In genomic region chr1:151368000-151368744, GRCh38 we compare ENCODE assay signal across 25 cellular contexts. TPM values are rescaled to one million over a fixed set of nuclear protein-coding genes. Genes with fewer than 3 reads are reported as not detected.
DNase-seq lines count a peak whose midpoint lies in the region; ATAC-seq, FAIRE-seq and TF ChIP-seq lines count a peak whose summit lies in the region.
"Had no signal": no experiment of that assay in that cellular context is flagged by ENCODE, and none has a peak within 500 bp of the region (broad histone marks: within the 10 kb centered on the region; RNA-seq: fewer than 3 reads in every experiment).

No MANE protein-coding gene starts in this region.

- 33% methylated on average over 6 of the region's 6 CpGs for WGBS in liver
- WGBS in HepG2 (ENCODE audit: low lambda C conversion rate): 96% methylated on average over 6 of the region's 6 CpGs
- 26 to 32% (median 27%) methylated on average over 6 of the region's 6 CpGs for WGBS in ovary, 3 donors

- peak overlapping the region; percentile 47 to 64 for H3K27ac ChIP-seq in liver (ENCODE audit: low read depth in 1 of 2, low read length in 2 of 2)
- no peak overlapping the region for H3K27ac ChIP-seq in HepG2 (ENCODE audit: extremely low read length, insufficient read depth, low read length)
- H3K27ac ChIP-seq in ovary: peak overlapping the region; percentile 4 to 77
- H3K27ac ChIP-seq in uterus: peak overlapping the region; percentile 10 to 60
- H3K27ac ChIP-seq: A549, upper lobe of right lung had no signal

- no peak for DNase-seq in HepG2 (ENCODE audit: low spot score)
- DNase-seq in left cardiac atrium: peak; percentile 46
- DNase-seq in ovary: peak; percentile 69 to 80 (median 73)
- DNase-seq in uterus: peak in 1 of 2 donors; percentile 29
- no peak for DNase-seq in NAMALWA (ENCODE audit: low spot score)
- DNase-seq in pons (ENCODE audit: low spot score): no peak
- DNase-seq: activated CD4-positive, alpha-beta T cell treated with anti-CD3 and anti-CD28 coated beads for 1 hour; activated naive CD4-positive, alpha-beta T cell treated with anti-CD3 and anti-CD28 coated beads, Interleukin-2, amount 50 U/mL, for 16 hours; activated T-cell treated with anti-CD3 and anti-CD28 coated beads, Interleukin-2, amount 50 U/mL, for 4 hours; cerebellar nuclear complex; Karpas-422; NCI-H1694 treated with DMSO at 0.1 percent for 48 hours; NCI-H226; NCI-H748 treated with DMSO at 0.1 percent for 48 hours; SHP77; stimulated activated CD4-positive, alpha-beta T cell treated with anti-CD3 and anti-CD28 coated beads, Interleukin-4, amount 100 ng/mL, for 24 hours; upper lobe of right lung had no signal

- BruUV-seq in HepG2 (replicated peaks; lab: Mats Ljungman, UMichigan): no TSS peak

- POLR2A ChIA-PET in HepG2 (lab: Yijun Ruan, JAX): interaction anchor here (1.2 kb wide), 1 partner anchor 15 kb away, joined by 3 read pairs; no protein-coding TSS in a partner anchor

- no peak overlapping the region for H3K4me3 ChIP-seq in liver (ENCODE audit: low read depth in 1 of 3, low read length in 3 of 3)
- H3K4me3 ChIP-seq in HepG2 (replicated peaks in 1 of 3; ENCODE audit: insufficient read depth in 1 of 3, low read depth in 2 of 3, low read length in 3 of 3): no peak overlapping the region
- H3K4me3 ChIP-seq in ovary: no peak overlapping the region
- no peak overlapping the region for H3K4me3 ChIP-seq in uterus
- H3K4me3 ChIP-seq: A549, upper lobe of right lung had no signal

- H4K20me1 ChIP-seq in HepG2 (ENCODE audit: insufficient read depth, low read length): no peaks in the 10 kb centered on the region

- H3K27me3 ChIP-seq in liver (ENCODE audit: control insufficient read depth in 4 of 4, insufficient read depth in 4 of 4, low read length in 3 of 4) (no peaks in the 10 kb centered on the region), HepG2 (ENCODE audit: control insufficient read depth in 1 of 2, insufficient read depth in 2 of 2, low read length in 2 of 2) (no peaks in the 10 kb centered on the region), ovary (no peaks in the 10 kb centered on the region), uterus (no peaks in the 10 kb centered on the region)
- H3K27me3 ChIP-seq: upper lobe of right lung had no signal

- intact Hi-C loops in HepG2 (cut with micrococcal nuclease; ENCODE audit: unreplicated experiment): no loop called here
- intact Hi-C loops in left cardiac atrium (cut with DNase I): no loop called here
- intact Hi-C loops in ovary (cut with DNase I): no loop called here
- intact Hi-C loops in uterus (cut with DNase I; ENCODE audit: low total_unique reads): no loop called here

- CTCF ChIA-PET in HepG2 (lab: Yijun Ruan, JAX; ENCODE audit: low intra/inter-chr PET ratio, low total read pairs): no interaction called here

- peaks cover 5% of the 10 kb centered on the region for H3K79me2 ChIP-seq in HepG2 (ENCODE audit: insufficient read depth, low read length)

- TF ChIP-seq CTCF in liver (IDR thresholded peaks at IDR 0.05; ENCODE audit: low read depth, low read length, missing input control) (no peak), HepG2 (CRISPR knock-in tag; IDR thresholded peaks at IDR 0.05) (no peak), ovary (IDR thresholded peaks at IDR 0.05) (no peak), uterus (IDR thresholded peaks at IDR 0.05) (no peak)

- H3K4me2 ChIP-seq in HepG2 (ENCODE audit: low read depth, low read length): no peak overlapping the region
- H3K4me2 ChIP-seq: A549 had no signal

- in situ Hi-C loops in HepG2 (cut with HindIII; ENCODE audit: extremely low pct_ligation_motif_present, low pct_unique_long_range_greater_than_20kb): no loop called here

- TF ChIP-seq POLR2A in HepG2 (IDR thresholded peaks at IDR 0.05; ENCODE audit: insufficient read depth in 1 of 2, low read depth in 2 of 2, low read length in 2 of 2) (no peak), ovary (IDR thresholded peaks at IDR 0.05) (no peak), uterus (IDR thresholded peaks at IDR 0.05) (no peak)

- no peak for FAIRE-seq in HepG2 (lab: Jason Lieb, UNC)
- FAIRE-seq: A549, GM12891 had no signal

- peak in 1 of 2 donors; percentile 19 for TF ChIP-seq RAD21 in liver (IDR thresholded peaks at IDR 0.05)
- no peak for TF ChIP-seq RAD21 in HepG2 (CRISPR knock-in tag; IDR thresholded peaks at IDR 0.05)

- peaks cover 8 to 36% (median 34%) of the 10 kb centered on the region in 4 donors for H3K36me3 ChIP-seq in liver (ENCODE audit: control insufficient read depth in 4 of 4, insufficient read depth in 3 of 4, low read depth in 1 of 4, low read length in 3 of 4)
- H3K36me3 ChIP-seq in HepG2 (replicated peaks in 1 of 2; ENCODE audit: control insufficient read depth in 1 of 2, insufficient read depth in 2 of 2, low read length in 2 of 2): peaks cover 8 to 18% of the 10 kb centered on the region in 2 experiments; a peak in 4 of 5 replicates
- H3K36me3 ChIP-seq in ovary: no peaks in the 10 kb centered on the region
- H3K36me3 ChIP-seq in uterus: no peaks in the 10 kb centered on the region

- H2AFZ ChIP-seq in HepG2 (ENCODE audit: low read length): no peak overlapping the region

- H3K4me1 ChIP-seq in liver (ENCODE audit: control insufficient read depth in 4 of 4, insufficient read depth in 4 of 4, low read length in 3 of 4) (peaks cover 18 to 52% (median 44%) of the 10 kb centered on the region in 4 donors), HepG2 (ENCODE audit: insufficient read depth, low read length) (peaks cover 27% of the 10 kb centered on the region), ovary (ENCODE audit: insufficient read depth) (peaks cover 37% of the 10 kb centered on the region), uterus (peaks cover 5 to 12% of the 10 kb centered on the region in 2 donors)

- TF ChIP-seq EP300 in HepG2 (IDR thresholded peaks at IDR 0.05; ENCODE audit: low read depth in 2 of 2, low read length in 2 of 2): no peak
- TF ChIP-seq EP300 in HepG2 (CRISPR knock-in tag; IDR thresholded peaks at IDR 0.05; ENCODE audit: borderline replicate concordance): no peak
- no peak for TF ChIP-seq EP300 in ovary (IDR thresholded peaks at IDR 0.05)

- H3K9ac ChIP-seq in liver (ENCODE audit: low read depth in 1 of 2, low read length in 2 of 2) (no peak overlapping the region), HepG2 (ENCODE audit: insufficient read depth, low read depth, low read length) (no peak overlapping the region)

- H3K9me3 ChIP-seq in liver (ENCODE audit: control insufficient read depth in 4 of 4, low read length in 3 of 4) (no peaks in the 10 kb centered on the region), HepG2 (ENCODE audit: low read length) (no peaks in the 10 kb centered on the region), ovary (no peaks in the 10 kb centered on the region), uterus (no peaks in the 10 kb centered on the region)
- H3K9me3 ChIP-seq: upper lobe of right lung had no signal

- ATAC-seq in HepG2: no peak
- peak in 1 of 2 donors; percentile 28 for ATAC-seq in left cardiac atrium
- ATAC-seq in HG02885 (IDR thresholded peaks at IDR 0.05; ENCODE audit: poor library complexity, unreplicated experiment): no peak
- ATAC-seq: A549; activated T-cell treated with anti-CD3 and anti-CD28 coated beads, Interleukin-2, amount 50 U/mL, for 4 hours; HCT116; left colon; natural killer cell treated with Interleukin-12 subunit alpha and Interleukin-12 subunit beta and Interleukin-15 and Interleukin-18, amount 100 ng/mL, for 72 hours; upper lobe of right lung had no signal

RNA-seq across cellular contexts. Expression of gene SELENBP1, which starts 4.3 kb away (rescaled TPM):
- total RNA-seq in liver (100 to 1,000 TPM; 152 to 387 TPM), HepG2 (2016; rRNA removed; fragmentation: Illumina TruSeq; extraction: Trizol) (29.0 and 30.2 TPM in 2 replicates), left cardiac atrium (10 to 100 TPM; 30.6 to 82.2 TPM), ovary (100 to 1,000 TPM in 1 of 7 donors, 10 to 100 TPM in 6; 29.6 to 117 (median 87.3) TPM), uterus (100 to 1,000 TPM in 1 of 4 donors, 10 to 100 TPM in 3; 38.2 to 108 (median 61.6) TPM)
- polyA plus RNA-seq in liver (100 to 1,000 TPM; 141 to 209 TPM), HepG2 (2011; rRNA removed) (27.8 and 29.3 TPM in 2 replicates), ovary (10 to 100 TPM; 49.2 to 65.7 TPM)
- total RNA-seq in HepG2 (2016; cell fraction: cytosol; rRNA removed; fragmentation: Illumina TruSeq; extraction: Trizol; ENCODE audit: low read depth): 6.3 and 6.7 TPM in 2 replicates
- total RNA-seq in HepG2 (2016; cell fraction: insoluble cytoplasmic fraction; rRNA removed; fragmentation: Illumina TruSeq; extraction: Trizol): 27.8 and 30.0 TPM in 2 replicates
- total RNA-seq in HepG2 (2016; cell fraction: membrane; rRNA removed; fragmentation: Illumina TruSeq; extraction: Trizol): 9.8 and 12.1 TPM in 2 replicates
- total RNA-seq in HepG2 (2016; cell fraction: nucleus; rRNA removed; fragmentation: Illumina TruSeq; extraction: Trizol): 18.8 and 23.3 TPM in 2 replicates
- polyA plus RNA-seq in HepG2 (2011; cell fraction: cytosol; rRNA removed): 21.3 and 26.7 TPM in 2 replicates
- 89.4 and 101 TPM in 2 replicates for polyA plus RNA-seq in HepG2 (2011; cell fraction: nucleus; rRNA removed)
- polyA plus RNA-seq in HepG2 (2012): 13.2 and 18.5 TPM in 2 replicates
- 6.6 and 7.1 TPM in 2 replicates for polyA plus RNA-seq in HepG2 (2016; cell fraction: cytosol; fragmentation: Illumina TruSeq; extraction: Trizol; ENCODE audit: low read depth)
- polyA plus RNA-seq in HepG2 (2016; cell fraction: insoluble cytoplasmic fraction; fragmentation: Illumina TruSeq; extraction: Trizol; ENCODE audit: low read depth): 32.9 and 33.5 TPM in 2 replicates
- polyA plus RNA-seq in HepG2 (2016; cell fraction: membrane; fragmentation: Illumina TruSeq; extraction: Trizol; ENCODE audit: low read depth): 9.9 and 10.0 TPM in 2 replicates
- 46.6 and 51.9 TPM in 2 replicates for polyA plus RNA-seq in HepG2 (2016; cell fraction: nucleus; fragmentation: Illumina TruSeq; extraction: Trizol; ENCODE audit: insufficient read depth, low read depth)
- polyA minus RNA-seq in HepG2 (2011; rRNA and poly(A)+ RNA removed; ENCODE audit: low replicate concordance): 34.1 and 67.3 TPM in 2 replicates
- 11.9 and 16.5 TPM in 2 replicates for polyA minus RNA-seq in HepG2 (2011; cell fraction: cytosol; rRNA and poly(A)+ RNA removed)
- 13.3 and 13.8 TPM in 2 replicates for polyA minus RNA-seq in HepG2 (2011; cell fraction: nucleus; rRNA and poly(A)+ RNA removed)
- total RNA-seq: HT1080; natural killer cell treated with Interleukin-12 subunit alpha and Interleukin-12 subunit beta and Interleukin-15 and Interleukin-18, amount 100 ng/mL, for 72 hours had no signal

RNA-seq across cellular contexts. Expression of gene RFX5, which starts 21.1 kb away (rescaled TPM):
- total RNA-seq in liver (10 to 100 TPM; 15.6 to 17.5 TPM), HepG2 (2016; rRNA removed; fragmentation: Illumina TruSeq; extraction: Trizol) (32.0 and 36.2 TPM in 2 replicates), left cardiac atrium (10 to 100 TPM; 23.1 to 23.8 TPM), ovary (10 to 100 TPM; 11.8 to 27.9 (median 22.6) TPM), uterus (10 to 100 TPM; 22.9 to 66.4 (median 34.1) TPM)
- polyA plus RNA-seq in liver (1 to 10 TPM; 5.2 to 6.5 TPM), HepG2 (2011; rRNA removed) (17.9 and 20.3 TPM in 2 replicates), ovary (10 to 100 TPM; 12.1 to 38.7 TPM)
- 4.1 and 4.4 TPM in 2 replicates for total RNA-seq in HepG2 (2016; cell fraction: cytosol; rRNA removed; fragmentation: Illumina TruSeq; extraction: Trizol; ENCODE audit: low read depth)
- 37.2 and 39.7 TPM in 2 replicates for total RNA-seq in HepG2 (2016; cell fraction: insoluble cytoplasmic fraction; rRNA removed; fragmentation: Illumina TruSeq; extraction: Trizol)
- 15.6 and 17.0 TPM in 2 replicates for total RNA-seq in HepG2 (2016; cell fraction: membrane; rRNA removed; fragmentation: Illumina TruSeq; extraction: Trizol)
- total RNA-seq in HepG2 (2016; cell fraction: nucleus; rRNA removed; fragmentation: Illumina TruSeq; extraction: Trizol): 44.6 and 44.7 TPM in 2 replicates
- 7.9 and 8.2 TPM in 2 replicates for polyA plus RNA-seq in HepG2 (2011; cell fraction: cytosol; rRNA removed)
- 43.2 and 45.6 TPM in 2 replicates for polyA plus RNA-seq in HepG2 (2011; cell fraction: nucleus; rRNA removed)
- polyA plus RNA-seq in HepG2 (2012): 11.7 and 16.5 TPM in 2 replicates
- polyA plus RNA-seq in HepG2 (2016; cell fraction: cytosol; fragmentation: Illumina TruSeq; extraction: Trizol; ENCODE audit: low read depth): 2.7 and 2.8 TPM in 2 replicates
- polyA plus RNA-seq in HepG2 (2016; cell fraction: insoluble cytoplasmic fraction; fragmentation: Illumina TruSeq; extraction: Trizol; ENCODE audit: low read depth): 27.2 and 30.5 TPM in 2 replicates
- 8.9 and 10.1 TPM in 2 replicates for polyA plus RNA-seq in HepG2 (2016; cell fraction: membrane; fragmentation: Illumina TruSeq; extraction: Trizol; ENCODE audit: low read depth)
- 62.2 and 65.3 TPM in 2 replicates for polyA plus RNA-seq in HepG2 (2016; cell fraction: nucleus; fragmentation: Illumina TruSeq; extraction: Trizol; ENCODE audit: insufficient read depth, low read depth)
- polyA minus RNA-seq in HepG2 (2011; rRNA and poly(A)+ RNA removed; ENCODE audit: low replicate concordance): 33.0 and 287 TPM in 2 replicates
- 7.7 and 9.6 TPM in 2 replicates for polyA minus RNA-seq in HepG2 (2011; cell fraction: cytosol; rRNA and poly(A)+ RNA removed)
- 15.8 and 22.1 TPM in 2 replicates for polyA minus RNA-seq in HepG2 (2011; cell fraction: nucleus; rRNA and poly(A)+ RNA removed)

RNA-seq across cellular contexts. Expression of gene PSMB4, which starts 31.2 kb away (rescaled TPM):
- 100 to 1,000 TPM; 130 to 212 TPM for total RNA-seq in liver
- 100 to 1,000 TPM; 191 to 228 TPM for polyA plus RNA-seq in liver
- 336 and 414 TPM in 2 replicates for total RNA-seq in HepG2 (2016; rRNA removed; fragmentation: Illumina TruSeq; extraction: Trizol)
- total RNA-seq in HepG2 (2016; cell fraction: cytosol; rRNA removed; fragmentation: Illumina TruSeq; extraction: Trizol; ENCODE audit: low read depth): 180 and 186 TPM in 2 replicates
- 337 and 459 TPM in 2 replicates for total RNA-seq in HepG2 (2016; cell fraction: insoluble cytoplasmic fraction; rRNA removed; fragmentation: Illumina TruSeq; extraction: Trizol)
- 216 and 229 TPM in 2 replicates for total RNA-seq in HepG2 (2016; cell fraction: membrane; rRNA removed; fragmentation: Illumina TruSeq; extraction: Trizol)
- 150 and 151 TPM in 2 replicates for total RNA-seq in HepG2 (2016; cell fraction: nucleus; rRNA removed; fragmentation: Illumina TruSeq; extraction: Trizol)
- 364 and 383 TPM in 2 replicates for polyA plus RNA-seq in HepG2 (2011; rRNA removed)
- 449 and 490 TPM in 2 replicates for polyA plus RNA-seq in HepG2 (2011; cell fraction: cytosol; rRNA removed)
- polyA plus RNA-seq in HepG2 (2011; cell fraction: nucleus; rRNA removed): 275 and 307 TPM in 2 replicates
- 200 and 247 TPM in 2 replicates for polyA plus RNA-seq in HepG2 (2012)
- polyA plus RNA-seq in HepG2 (2016; cell fraction: cytosol; fragmentation: Illumina TruSeq; extraction: Trizol; ENCODE audit: low read depth): 167 and 178 TPM in 2 replicates
- 392 and 404 TPM in 2 replicates for polyA plus RNA-seq in HepG2 (2016; cell fraction: insoluble cytoplasmic fraction; fragmentation: Illumina TruSeq; extraction: Trizol; ENCODE audit: low read depth)
- 186 and 200 TPM in 2 replicates for polyA plus RNA-seq in HepG2 (2016; cell fraction: membrane; fragmentation: Illumina TruSeq; extraction: Trizol; ENCODE audit: low read depth)
- 265 and 270 TPM in 2 replicates for polyA plus RNA-seq in HepG2 (2016; cell fraction: nucleus; fragmentation: Illumina TruSeq; extraction: Trizol; ENCODE audit: insufficient read depth, low read depth)
- 277 and 543 TPM in 2 replicates for polyA minus RNA-seq in HepG2 (2011; rRNA and poly(A)+ RNA removed; ENCODE audit: low replicate concordance)
- polyA minus RNA-seq in HepG2 (2011; cell fraction: cytosol; rRNA and poly(A)+ RNA removed): 101 and 117 TPM in 2 replicates
- 64.9 and 71.7 TPM in 2 replicates for polyA minus RNA-seq in HepG2 (2011; cell fraction: nucleus; rRNA and poly(A)+ RNA removed)
- total RNA-seq in left cardiac atrium: 100 to 1,000 TPM; 163 to 197 TPM
- 100 to 1,000 TPM; 190 to 219 (median 206) TPM for total RNA-seq in ovary
- 100 to 1,000 TPM; 221 to 274 TPM for polyA plus RNA-seq in ovary
- total RNA-seq in uterus: 100 to 1,000 TPM; 192 to 336 (median 244) TPM

RNA-seq across cellular contexts. Expression of gene PI4KB, which starts 41.0 kb away (rescaled TPM):
- total RNA-seq in liver (10 to 100 TPM; 24.2 to 27.1 TPM), HepG2 (2016; rRNA removed; fragmentation: Illumina TruSeq; extraction: Trizol) (18.6 and 19.5 TPM in 2 replicates), left cardiac atrium (10 to 100 TPM; 46.3 to 49.4 TPM), ovary (10 to 100 TPM; 39.8 to 88.9 (median 63.8) TPM), uterus (100 to 1,000 TPM in 1 of 4 donors, 10 to 100 TPM in 3; 15.9 to 155 (median 44.1) TPM)
- polyA plus RNA-seq in liver (10 to 100 TPM; 14.2 to 14.3 TPM), HepG2 (2011; rRNA removed) (29.3 and 32.6 TPM in 2 replicates), ovary (10 to 100 TPM; 40.4 to 65.1 TPM)
- total RNA-seq in HepG2 (2016; cell fraction: cytosol; rRNA removed; fragmentation: Illumina TruSeq; extraction: Trizol; ENCODE audit: low read depth): 7.7 and 8.5 TPM in 2 replicates
- 18.7 and 20.1 TPM in 2 replicates for total RNA-seq in HepG2 (2016; cell fraction: insoluble cytoplasmic fraction; rRNA removed; fragmentation: Illumina TruSeq; extraction: Trizol)
- total RNA-seq in HepG2 (2016; cell fraction: membrane; rRNA removed; fragmentation: Illumina TruSeq; extraction: Trizol): 16.6 and 17.9 TPM in 2 replicates
- 17.8 and 19.5 TPM in 2 replicates for total RNA-seq in HepG2 (2016; cell fraction: nucleus; rRNA removed; fragmentation: Illumina TruSeq; extraction: Trizol)
- 25.3 and 25.8 TPM in 2 replicates for polyA plus RNA-seq in HepG2 (2011; cell fraction: cytosol; rRNA removed)
- 36.5 and 43.7 TPM in 2 replicates for polyA plus RNA-seq in HepG2 (2011; cell fraction: nucleus; rRNA removed)
- 12.6 and 16.2 TPM in 2 replicates for polyA plus RNA-seq in HepG2 (2012)
- polyA plus RNA-seq in HepG2 (2016; cell fraction: cytosol; fragmentation: Illumina TruSeq; extraction: Trizol; ENCODE audit: low read depth): 3.9 and 4.4 TPM in 2 replicates
- 19.7 and 20.5 TPM in 2 replicates for polyA plus RNA-seq in HepG2 (2016; cell fraction: insoluble cytoplasmic fraction; fragmentation: Illumina TruSeq; extraction: Trizol; ENCODE audit: low read depth)
- polyA plus RNA-seq in HepG2 (2016; cell fraction: membrane; fragmentation: Illumina TruSeq; extraction: Trizol; ENCODE audit: low read depth): 11.0 and 12.5 TPM in 2 replicates
- 31.3 and 33.3 TPM in 2 replicates for polyA plus RNA-seq in HepG2 (2016; cell fraction: nucleus; fragmentation: Illumina TruSeq; extraction: Trizol; ENCODE audit: insufficient read depth, low read depth)
- polyA minus RNA-seq in HepG2 (2011; rRNA and poly(A)+ RNA removed; ENCODE audit: low replicate concordance): 58.3 and 156 TPM in 2 replicates
- polyA minus RNA-seq in HepG2 (2011; cell fraction: cytosol; rRNA and poly(A)+ RNA removed): 14.8 and 17.7 TPM in 2 replicates
- polyA minus RNA-seq in HepG2 (2011; cell fraction: nucleus; rRNA and poly(A)+ RNA removed): 29.6 and 32.7 TPM in 2 replicates

Comparison
In these comparisons a context has a peak if more than half of its experiments do, and no peak if none do; other contexts are left out.
1. DNase-seq: peak in left cardiac atrium (single experiment) and ovary (5 of 5); none in HepG2 (single experiment), NAMALWA (single experiment) and pons (single experiment).